In genomic region chr4:106647451-106647850, GRCh38 we compare ENCODE assay signal across 20 cellular contexts.
"Had no signal": no experiment of that assay in that cellular context is flagged by ENCODE, and none has a peak within 500 bp of the region (broad histone marks: within the 10 kb centered on the region; RNA-seq: fewer than 3 reads in every experiment).

No MANE protein-coding gene starts in this region.

- H3K4me3 ChIP-seq: esophagus squamous epithelium, hepatocyte, lung, psoas muscle, right lobe of liver, tibial artery, upper lobe of right lung, vagina had no signal

- ATAC-seq: left colon; left ventricle myocardium superior; psoas muscle; right lobe of liver; stimulated activated effector memory CD8-positive, alpha-beta T cell treated with anti-CD3 and anti-CD28 coated beads, Interleukin-12 subunit alpha, Interleukin-12 subunit beta, amount 100 ng/mL, for 72 hours; upper lobe of right lung had no signal

- H3K79me2 ChIP-seq: hepatocyte had no signal

- H3K4me2 ChIP-seq: hepatocyte had no signal

- H3K27me3 ChIP-seq: esophagus squamous epithelium, hepatocyte, neutrophil, right lobe of liver, tibial artery, upper lobe of right lung, vagina had no signal

- H3K27ac Mint-ChIP-seq: naive B cell; stimulated activated effector memory CD8-positive, alpha-beta T cell treated with anti-CD3 and anti-CD28 coated beads, Interleukin-12 subunit alpha, Interleukin-12 subunit beta, amount 100 ng/mL, for 72 hours; stimulated activated naive CD8-positive, alpha-beta T cell treated with anti-CD3 and anti-CD28 coated beads, Interleukin-15, Interleukin-2, amounts not matched to agents 100 ng/mL and 50 ng/mL, for 24 hours had no signal

- H3K27ac ChIP-seq: esophagus squamous epithelium, hepatocyte, neutrophil, psoas muscle, right lobe of liver, tibial artery, upper lobe of right lung, vagina had no signal

- H3K36me3 Mint-ChIP-seq: naive B cell; stimulated activated effector memory CD8-positive, alpha-beta T cell treated with anti-CD3 and anti-CD28 coated beads, Interleukin-12 subunit alpha, Interleukin-12 subunit beta, amount 100 ng/mL, for 72 hours had no signal

- H3K36me3 ChIP-seq: esophagus squamous epithelium, neutrophil, right lobe of liver, tibial artery, upper lobe of right lung, vagina had no signal

- DNase-seq: dermis blood vessel endothelial cell; esophagus squamous epithelium; foreskin fibroblast; left colon; left ventricle myocardium superior; mesenchymal stem cell; naive B cell; psoas muscle; retina; right lobe of liver; stimulated activated CD4-positive, alpha-beta T cell treated with anti-CD3 and anti-CD28 coated beads, Interleukin-4, amount 100 ng/mL, for 1 hour; stimulated activated CD8-positive, alpha-beta memory T cell treated with anti-CD3 and anti-CD28 coated beads, Interleukin-4, amount 100 ng/mL, for 48 hours; tibial artery; upper lobe of right lung had no signal

- H3K4me3 Mint-ChIP-seq: naive B cell; stimulated activated effector memory CD8-positive, alpha-beta T cell treated with anti-CD3 and anti-CD28 coated beads, Interleukin-12 subunit alpha, Interleukin-12 subunit beta, amount 100 ng/mL, for 72 hours; stimulated activated naive CD8-positive, alpha-beta T cell treated with anti-CD3 and anti-CD28 coated beads, Interleukin-15, Interleukin-2, amounts not matched to agents 100 ng/mL and 50 ng/mL, for 24 hours had no signal

- H3K4me1 ChIP-seq: esophagus squamous epithelium, psoas muscle, right lobe of liver, tibial artery, upper lobe of right lung, vagina had no signal

- H3K9me3 Mint-ChIP-seq: stimulated activated naive CD8-positive, alpha-beta T cell treated with anti-CD3 and anti-CD28 coated beads, Interleukin-15, Interleukin-2, amounts not matched to agents 100 ng/mL and 50 ng/mL, for 24 hours had no signal

- H2AFZ ChIP-seq: hepatocyte had no signal

- H3K9me3 ChIP-seq: esophagus squamous epithelium, neutrophil, right lobe of liver, tibial artery, upper lobe of right lung, vagina had no signal

- H3K4me1 Mint-ChIP-seq: naive B cell; stimulated activated effector memory CD8-positive, alpha-beta T cell treated with anti-CD3 and anti-CD28 coated beads, Interleukin-12 subunit alpha, Interleukin-12 subunit beta, amount 100 ng/mL, for 72 hours had no signal

- H3K27me3 Mint-ChIP-seq: naive B cell; stimulated activated naive CD8-positive, alpha-beta T cell treated with anti-CD3 and anti-CD28 coated beads, Interleukin-15, Interleukin-2, amounts not matched to agents 100 ng/mL and 50 ng/mL, for 24 hours had no signal
